Comparison of ENCODE assay signal across 9 cellular contexts in genomic region chr1:16916036-16916880, GRCh38. TPM values are rescaled to one million over a fixed set of nuclear protein-coding genes. Genes with fewer than 3 reads are reported as not detected.
DNase-seq lines count a peak whose midpoint lies in the region; ATAC-seq and TF ChIP-seq lines count a peak whose summit lies in the region.
"Not testable (repeated sequence)": the region's sequence is repeated elsewhere in the genome, so short reads cannot be mapped to it uniquely, and the experiment has no call there.
"Had no signal": no experiment of that assay in that cellular context is flagged by ENCODE, and none has a peak within 500 bp of the region (broad histone marks: within the 10 kb centered on the region; RNA-seq: fewer than 3 reads in every experiment).

No MANE protein-coding gene starts in this region.

- peaks cover 12% of the 10 kb centered on the region for H3K27me3 Mint-ChIP-seq in T-helper 2 cell treated with Interferon-gamma antibody and Interleukin-4, amounts not matched to agents 5 μg/mL and 100 μg/mL, for 36 hours (ENCODE audit: low read depth)
- not testable (repeated sequence) for H3K27me3 Mint-ChIP-seq in activated naive CD4-positive, alpha-beta T cell treated with anti-CD3 and anti-CD28 coated beads, Interleukin-2, amount 50 U/mL, for 24 hours; effector memory CD8-positive, alpha-beta T cell; memory B cell; nephron (ENCODE audit: low read depth)

- H3K36me3 ChIP-seq in HCT116 (ENCODE audit: control insufficient read depth in 1 of 2, insufficient read depth in 2 of 2, low read length in 2 of 2), result not testable (repeated sequence)

- H3K4me3 Mint-ChIP-seq in T-helper 2 cell treated with Interferon-gamma antibody and Interleukin-4, amounts not matched to agents 5 μg/mL and 100 μg/mL, for 36 hours, result peak overlapping the region; percentile 21
- H3K4me3 Mint-ChIP-seq in activated naive CD4-positive, alpha-beta T cell treated with anti-CD3 and anti-CD28 coated beads, Interleukin-2, amount 50 U/mL, for 24 hours, result peak overlapping the region; percentile 41
- H3K4me3 Mint-ChIP-seq in effector memory CD8-positive, alpha-beta T cell; memory B cell: not testable (repeated sequence)
- H3K4me3 Mint-ChIP-seq in nephron, result peak overlapping the region; percentile 59 to 80 (median 77)
- H3K4me3 Mint-ChIP-seq in stimulated activated effector memory CD8-positive, alpha-beta T cell treated with anti-CD3 and anti-CD28 coated beads, Interleukin-12 subunit alpha, Interleukin-12 subunit beta, amount 100 ng/mL, for 72 hours, result peak overlapping the region; percentile 88

- not testable (repeated sequence) for DNase-seq in HCT116 (ENCODE audit: low read depth, low spot score); T-helper 2 cell treated with Interferon-gamma antibody and Interleukin-4, amounts not matched to agents 5 μg/mL and 100 μg/mL, for 36 hours (ENCODE audit: low spot score); effector memory CD8-positive, alpha-beta T cell; memory B cell (ENCODE audit: low spot score in 2 of 2); stimulated activated effector memory CD8-positive, alpha-beta T cell treated with anti-CD3 and anti-CD28 coated beads, Interleukin-12 subunit alpha, Interleukin-12 subunit beta, amount 100 ng/mL, for 72 hours (ENCODE audit: low spot score in 2 of 2)

- H3K4me2 ChIP-seq in HCT116 (ENCODE audit: low read length), result peak overlapping the region; percentile 87; the same call in 1 of the 2 replicates

- H3K9me3 ChIP-seq in HCT116 (ENCODE audit: control insufficient read depth in 1 of 2, insufficient read depth in 1 of 2, low read depth in 1 of 2, low read length in 2 of 2), result not testable (repeated sequence)

- H3K4me1 ChIP-seq in HCT116 (ENCODE audit: control insufficient read depth in 1 of 2, insufficient read depth in 2 of 2, low read length in 2 of 2), result peaks cover 13 to 36% of the 10 kb centered on the region in 2 experiments

- not testable (repeated sequence) for H3K27me3 ChIP-seq in HCT116 (ENCODE audit: insufficient read depth, low read length)

- peaks cover 21% of the 10 kb centered on the region for H3K4me1 Mint-ChIP-seq in T-helper 2 cell treated with Interferon-gamma antibody and Interleukin-4, amounts not matched to agents 5 μg/mL and 100 μg/mL, for 36 hours (ENCODE audit: low read depth)
- peaks cover 53% of the 10 kb centered on the region for H3K4me1 Mint-ChIP-seq in activated naive CD4-positive, alpha-beta T cell treated with anti-CD3 and anti-CD28 coated beads, Interleukin-2, amount 50 U/mL, for 24 hours
- H3K4me1 Mint-ChIP-seq in effector memory CD8-positive, alpha-beta T cell (ENCODE audit: low read depth in 2 of 2), result peaks cover 23 to 56% of the 10 kb centered on the region in 2 donors
- H3K4me1 Mint-ChIP-seq in memory B cell (peaks cover 22% of the 10 kb centered on the region), nephron (peaks cover 10% of the 10 kb centered on the region)
- peaks cover 49% of the 10 kb centered on the region for H3K4me1 Mint-ChIP-seq in stimulated activated effector memory CD8-positive, alpha-beta T cell treated with anti-CD3 and anti-CD28 coated beads, Interleukin-12 subunit alpha, Interleukin-12 subunit beta, amount 100 ng/mL, for 72 hours

- not testable (repeated sequence) for H3K36me3 Mint-ChIP-seq in T-helper 2 cell treated with Interferon-gamma antibody and Interleukin-4, amounts not matched to agents 5 μg/mL and 100 μg/mL, for 36 hours (ENCODE audit: low read depth); activated naive CD4-positive, alpha-beta T cell treated with anti-CD3 and anti-CD28 coated beads, Interleukin-2, amount 50 U/mL, for 24 hours; effector memory CD8-positive, alpha-beta T cell (ENCODE audit: insufficient read depth); memory B cell; nephron (ENCODE audit: low read depth)
- peaks cover 13% of the 10 kb centered on the region for H3K36me3 Mint-ChIP-seq in stimulated activated effector memory CD8-positive, alpha-beta T cell treated with anti-CD3 and anti-CD28 coated beads, Interleukin-12 subunit alpha, Interleukin-12 subunit beta, amount 100 ng/mL, for 72 hours

- H3K27ac ChIP-seq in HCT116 (ENCODE audit: low read depth, low read length), result not testable (repeated sequence)

- TF ChIP-seq POLR2A in HCT116 (IDR thresholded peaks at IDR 0.05; ENCODE audit: borderline replicate concordance, extremely low read depth, insufficient read depth, insufficient read length), result not testable (repeated sequence)

- not testable (repeated sequence) for TF ChIP-seq CTCF in HCT116 (IDR thresholded peaks at IDR 0.05 in 2 of 3, conservative IDR thresholded peaks at IDR 0.05 in 1 of 3; ENCODE audit: borderline replicate concordance in 1 of 3, insufficient read depth in 1 of 3, low read depth in 2 of 3, low read length in 2 of 3); nephron (IDR thresholded peaks at IDR 0.05; ENCODE audit: unreplicated experiment in 3 of 3)

- intact Hi-C loops in HCT116 (cut with micrococcal nuclease), result not testable (repeated sequence)

- H3K9ac ChIP-seq in HCT116 (ENCODE audit: low read length), result not testable (repeated sequence)

- not testable (repeated sequence) for H4K20me1 ChIP-seq in HCT116 (ENCODE audit: insufficient read depth)

- H3K9me3 Mint-ChIP-seq in T-helper 2 cell treated with Interferon-gamma antibody and Interleukin-4, amounts not matched to agents 5 μg/mL and 100 μg/mL, for 36 hours; activated naive CD4-positive, alpha-beta T cell treated with anti-CD3 and anti-CD28 coated beads, Interleukin-2, amount 50 U/mL, for 24 hours; effector memory CD8-positive, alpha-beta T cell; memory B cell; nephron; stimulated activated effector memory CD8-positive, alpha-beta T cell treated with anti-CD3 and anti-CD28 coated beads, Interleukin-12 subunit alpha, Interleukin-12 subunit beta, amount 100 ng/mL, for 72 hours: not testable (repeated sequence)

- not testable (repeated sequence) for TF ChIP-seq RAD21 in HCT116 (IDR thresholded peaks at IDR 0.05; ENCODE audit: low read depth)

- BruUV-seq in HCT116 (replicated peaks; lab: Mats Ljungman, UMichigan), result not testable (repeated sequence)

- H3K9me2 ChIP-seq in HCT116 (ENCODE audit: insufficient read depth), result not testable (repeated sequence)

- H3K79me2 ChIP-seq in HCT116 (ENCODE audit: insufficient read depth, low read length), result not testable (repeated sequence)

- H3K4me3 ChIP-seq in HCT116 (replicated peaks in 1 of 2; ENCODE audit: low read depth in 1 of 2, low read length in 2 of 2), result not testable (repeated sequence)

- RAD21 ChIA-PET in HCT116 (lab: Charles Lee; ENCODE audit: low non-redundant PET in 1 of 2, low total read pairs in 2 of 2, uncharacterized antibody in 2 of 2, unreplicated experiment in 2 of 2), result not testable (repeated sequence)

- POLR2A ChIA-PET in HCT116 (lab: Charles Lee), result interaction anchor here (0.6 to 2.2 kb wide), 2 partner anchors 11 to 18 kb away, joined by 3 to 14 read pairs; no protein-coding TSS in a partner anchor

- H3K27ac Mint-ChIP-seq in T-helper 2 cell treated with Interferon-gamma antibody and Interleukin-4, amounts not matched to agents 5 μg/mL and 100 μg/mL, for 36 hours; stimulated activated effector memory CD8-positive, alpha-beta T cell treated with anti-CD3 and anti-CD28 coated beads, Interleukin-12 subunit alpha, Interleukin-12 subunit beta, amount 100 ng/mL, for 72 hours: not testable (repeated sequence)
- H3K27ac Mint-ChIP-seq in activated naive CD4-positive, alpha-beta T cell treated with anti-CD3 and anti-CD28 coated beads, Interleukin-2, amount 50 U/mL, for 24 hours, result peak overlapping the region; percentile 36
- peak overlapping the region; percentile 59 to 85 for H3K27ac Mint-ChIP-seq in effector memory CD8-positive, alpha-beta T cell
- H3K27ac Mint-ChIP-seq in memory B cell (peak overlapping the region; percentile 16), nephron (peak overlapping the region; percentile 66 to 77 (median 72))

- CTCF ChIA-PET in HCT116 (lab: Charles Lee), result interaction anchor here (1.0 to 1.9 kb wide), 2 partner anchors 44 to 295 kb away, joined by 4 to 5 read pairs; no protein-coding TSS in a partner anchor

- not testable (repeated sequence) for ATAC-seq in HCT116; effector memory CD8-positive, alpha-beta T cell (replicated peaks); memory B cell (ENCODE audit: low read depth); stimulated activated effector memory CD8-positive, alpha-beta T cell treated with anti-CD3 and anti-CD28 coated beads, Interleukin-12 subunit alpha, Interleukin-12 subunit beta, amount 100 ng/mL, for 72 hours

- not testable (repeated sequence) for H2AFZ ChIP-seq in HCT116 (ENCODE audit: low read depth, low read length, poor library complexity, severe bottlenecking)

RNA-seq across cellular contexts. Expression of gene CROCC, which starts 5.5 kb away (rescaled TPM):
- total RNA-seq in HCT116 (2021; ENCODE audit: unreplicated experiment), result 30.1 TPM
- polyA plus RNA-seq in HCT116 (2012), result 17.8 and 19.2 TPM in 2 replicates

RNA-seq across cellular contexts. Expression of gene RNU1-2, which starts 20.5 kb away (rescaled TPM):
- 1,685 TPM for total RNA-seq in HCT116 (2021; ENCODE audit: unreplicated experiment)
- 8.8 and 29.6 TPM in 2 replicates for polyA plus RNA-seq in HCT116 (2012)
- total RNA-seq: H4, M059J had no signal
